In the genomic region with DNA sequence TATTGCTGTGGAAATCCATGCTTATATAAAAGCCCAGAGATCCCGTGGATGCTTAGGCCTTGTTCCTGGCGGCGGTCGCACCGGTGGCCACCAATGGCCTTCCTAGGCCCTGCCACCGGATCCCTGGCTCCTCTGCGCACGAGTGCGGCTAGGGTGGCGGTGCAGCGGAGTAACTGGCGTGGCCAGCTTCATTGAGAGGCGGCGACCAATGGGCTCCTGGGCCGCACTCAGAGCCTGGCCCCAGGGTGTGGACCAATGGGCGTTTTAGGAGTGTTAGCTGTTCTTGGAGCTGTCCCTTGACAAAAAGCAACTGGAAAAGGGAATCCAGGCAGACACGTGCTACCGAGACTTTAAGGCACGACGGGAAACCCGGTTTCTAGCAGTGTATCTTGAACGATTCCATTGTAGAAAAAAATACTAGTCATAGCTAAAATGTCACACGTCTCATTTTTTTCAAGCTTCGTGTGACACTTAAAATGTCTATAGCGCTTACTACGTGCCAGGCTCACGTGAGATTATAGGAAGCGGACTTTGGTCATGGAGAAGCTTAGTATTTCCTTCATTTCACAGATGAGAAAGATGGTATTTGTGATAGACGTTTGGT, we compare ENCODE assay signal across 8 cellular contexts. TPM values are rescaled to one million over a fixed set of nuclear protein-coding genes. Genes with fewer than 3 reads are reported as not detected.
DNase-seq lines count a peak whose midpoint lies in the region; ATAC-seq and TF ChIP-seq lines count a peak whose summit lies in the region.

No MANE protein-coding gene starts in this region.

- H3K27ac Mint-ChIP-seq in chondrocyte (ENCODE audit: unreplicated experiment): peak overlapping the region; percentile 96

- no peaks in the 10 kb centered on the region for H3K9me3 Mint-ChIP-seq in chondrocyte (ENCODE audit: low read depth)

- peak overlapping the region; percentile 95 for H3K4me3 ChIP-seq in kidney epithelial cell (ENCODE audit: low read depth, low read length)

- DNase-seq in A172 (ENCODE audit: low spot score) (peak; percentile 76), NCI-H345 treated with DMSO at 0.1 percent for 48 hours (lab: John Stamatoyannopoulos, UW; ENCODE audit: unreplicated experiment) (peak; percentile 37), chondrocyte (ENCODE audit: low spot score) (no peak), kidney epithelial cell (ENCODE audit: low read depth) (peak; percentile 56)
- DNase-seq in activated CD4-positive, alpha-beta T cell treated with anti-CD3 and anti-CD28 coated beads for 24 hours (ENCODE audit: low read depth in 2 of 2): peak; percentile 47 to 49
- peak; percentile 16 to 39 for DNase-seq in stimulated activated CD4-positive, alpha-beta T cell treated with anti-CD3 and anti-CD28 coated beads, Interleukin-15, amount 100 ng/mL, for 1 hour (ENCODE audit: low read depth in 1 of 2, low spot score in 1 of 2)

- H3K27me3 ChIP-seq in kidney epithelial cell (ENCODE audit: control insufficient read depth, insufficient read depth, low read length): no peaks in the 10 kb centered on the region

- H3K4me3 Mint-ChIP-seq in chondrocyte (ENCODE audit: unreplicated experiment): peak overlapping the region; percentile 93

- ATAC-seq in GM18517 (IDR thresholded peaks at IDR 0.05; ENCODE audit: unreplicated experiment): peak; percentile 32
- ATAC-seq in HG03095 (IDR thresholded peaks at IDR 0.05; ENCODE audit: unreplicated experiment): peak; percentile 41

- peaks cover 48% of the 10 kb centered on the region for H3K4me1 Mint-ChIP-seq in chondrocyte (ENCODE audit: low read depth)

- H3K27me3 Mint-ChIP-seq in chondrocyte (ENCODE audit: low read depth): no peaks in the 10 kb centered on the region

- TF ChIP-seq CTCF in chondrocyte (IDR thresholded peaks at IDR 0.05) (no peak), kidney epithelial cell (IDR thresholded peaks at IDR 0.05; ENCODE audit: insufficient read depth, low read length, poor library complexity, severe bottlenecking) (no peak)

- H3K36me3 Mint-ChIP-seq in chondrocyte (ENCODE audit: low read depth): no peaks in the 10 kb centered on the region

- H3K36me3 ChIP-seq in kidney epithelial cell (ENCODE audit: control insufficient read depth, insufficient read depth, low read length): no peaks in the 10 kb centered on the region

RNA-seq across cellular contexts. Expression of gene AMD1, which starts 1.7 kb away (rescaled TPM):
- total RNA-seq in A172 (2014; rRNA removed; shearing (Covaris generic)): 114 and 144 TPM in 2 replicates
- 31.1 to 47.0 TPM (median 32.7 TPM) in 3 replicates for total RNA-seq in chondrocyte
- 90.1 and 93.6 TPM in 2 replicates for total RNA-seq in kidney epithelial cell
